Comparison of ENCODE assay signal across 2 cellular contexts in genomic region chr2:173354073-173354600, GRCh38.
TF ChIP-seq lines count a peak whose summit lies in the region.

No MANE protein-coding gene starts in this region.

TF ChIP-seq in HEK293, 187 proteins besides CTCF, POLR2A, EP300 and RAD21 (continues in another document):
- TF ChIP-seq ZNF777 (tag by site-specific recombination; IDR thresholded peaks at IDR 0.05; ENCODE audit: borderline replicate concordance) (peak; percentile 65; the same call in 1 of the 2 replicates), GLIS1 (tag by site-specific recombination; IDR thresholded peaks at IDR 0.05) (peak; percentile 75), PRDM10 (tag by site-specific recombination; IDR thresholded peaks at IDR 0.05) (peak; percentile 92), ZFHX2 (tag by site-specific recombination; conservative IDR thresholded peaks at IDR 0.05) (no peak), ZNF426 (tag by site-specific recombination; IDR thresholded peaks at IDR 0.05) (no peak), SETDB1 (IDR thresholded peaks at IDR 0.05; ENCODE audit: insufficient read length, low read length) (peak; percentile 12), ZNF366 (tag by site-specific recombination; conservative IDR thresholded peaks at IDR 0.05) (peak; percentile 72), ZNF391 (tag by site-specific recombination; IDR thresholded peaks at IDR 0.05; ENCODE audit: borderline replicate concordance, low read depth) (0 out of 2 replicates have a peak, but pooled peaks have one; percentile 13), PRDM1 (tag by site-specific recombination; IDR thresholded peaks at IDR 0.05) (peak; percentile 81), ZNF843 (tag by site-specific recombination; IDR thresholded peaks at IDR 0.05) (peak; percentile 73; the same call in 1 of the 2 replicates), MZF1 (tag by site-specific recombination; IDR thresholded peaks at IDR 0.05; ENCODE audit: borderline replicate concordance) (no peak), ZNF398 (tag by site-specific recombination; IDR thresholded peaks at IDR 0.05) (peak; percentile 55; the same call in 1 of the 2 replicates), ZNF121 (tag by site-specific recombination; IDR thresholded peaks at IDR 0.05) (peak; percentile 68; the same call in 1 of the 2 replicates), ZNF510 (tag by site-specific recombination; IDR thresholded peaks at IDR 0.05; ENCODE audit: insufficient replicate concordance) (no peak), ZNF341 (tag by site-specific recombination; IDR thresholded peaks at IDR 0.05; ENCODE audit: low read depth) (peak; percentile 86), ZSCAN4 (tag by site-specific recombination; IDR thresholded peaks at IDR 0.05) (0 out of 2 replicates have a peak, but pooled peaks have one; percentile 16), YY1 (tag by site-specific recombination; IDR thresholded peaks at IDR 0.05) (0 out of 2 replicates have a peak, but pooled peaks have one; percentile 35), FEZF1 (tag by site-specific recombination; IDR thresholded peaks at IDR 0.05) (0 out of 2 replicates have a peak, but pooled peaks have one; percentile 14), PATZ1 (tag by site-specific recombination; IDR thresholded peaks at IDR 0.05) (peak; percentile 72), GLIS2 (tag by site-specific recombination; IDR thresholded peaks at IDR 0.05) (peak; percentile 75)

TF ChIP-seq in K562, 482 proteins besides CTCF, POLR2A, EP300 and RAD21 (continues in another document):
- 0 out of 2 replicates have a peak, but pooled peaks have one; percentile 49 for TF ChIP-seq ZEB2 (IDR thresholded peaks at IDR 0.05)
- TF ChIP-seq CC2D1A (IDR thresholded peaks at IDR 0.05), result peak; percentile 61
- no peak for TF ChIP-seq LARP7 (IDR thresholded peaks at IDR 0.05)
- TF ChIP-seq EWSR1 (IDR thresholded peaks at IDR 0.05; ENCODE audit: borderline replicate concordance, low read depth, partially characterized antibody), result no peak
- TF ChIP-seq THRAP3 (IDR thresholded peaks at IDR 0.05; ENCODE audit: borderline replicate concordance), result no peak
- TF ChIP-seq ZKSCAN8 (CRISPR knock-in tag; IDR thresholded peaks at IDR 0.05), result no peak
- peak; percentile 63; the same call in 1 of the 2 replicates for TF ChIP-seq ZBTB2 (IDR thresholded peaks at IDR 0.05)
- no peak for TF ChIP-seq ZNF696 (CRISPR knock-in tag; conservative IDR thresholded peaks at IDR 0.05)
- no peak for TF ChIP-seq MNT (conservative IDR thresholded peaks at IDR 0.05)
- no peak for TF ChIP-seq ZBTB8A (IDR thresholded peaks at IDR 0.05; ENCODE audit: partially characterized antibody)
- 0 out of 2 replicates have a peak, but pooled peaks have one; percentile 13 for TF ChIP-seq NFE2 (IDR thresholded peaks at IDR 0.05; ENCODE audit: low read depth)
- TF ChIP-seq CREBBP (IDR thresholded peaks at IDR 0.05; ENCODE audit: low read depth, low read length), result no peak
- TF ChIP-seq ZNF445 (CRISPR knock-in tag; IDR thresholded peaks at IDR 0.05; ENCODE audit: low read depth), result no peak
- no peak for TF ChIP-seq BRD4 (IDR thresholded peaks at IDR 0.05)
- no peak for TF ChIP-seq PCBP1 (IDR thresholded peaks at IDR 0.05; ENCODE audit: low read depth, low read length, poor library complexity, severe bottlenecking)
- no peak for TF ChIP-seq ZNF79 (CRISPR knock-in tag; IDR thresholded peaks at IDR 0.05; ENCODE audit: low read depth)
- no peak for TF ChIP-seq ZNF217 (CRISPR knock-in tag; IDR thresholded peaks at IDR 0.05)
- no peak for TF ChIP-seq TAL1 (IDR thresholded peaks at IDR 0.05)
- TF ChIP-seq PTBP1 (IDR thresholded peaks at IDR 0.05; ENCODE audit: low read depth, low read length), result no peak
- TF ChIP-seq GMEB1 (CRISPR knock-in tag; IDR thresholded peaks at IDR 0.05), result no peak
- no peak for TF ChIP-seq KAT7 (CRISPR knock-in tag; IDR thresholded peaks at IDR 0.05; ENCODE audit: borderline replicate concordance)
- TF ChIP-seq HMBOX1 (IDR thresholded peaks at IDR 0.05), result peak; percentile 53; the same call in 1 of the 2 replicates
- TF ChIP-seq STAT5A (IDR thresholded peaks at IDR 0.05; ENCODE audit: borderline replicate concordance, low read length), result no peak
- TF ChIP-seq FOXA3 (CRISPR knock-in tag; conservative IDR thresholded peaks at IDR 0.05 in 1 of 2, IDR thresholded peaks at IDR 0.05 in 1 of 2), result peak in 1 of 2 experiments; percentile 88; a peak in 2 of 4 replicates
- no peak for TF ChIP-seq CHD1 (IDR thresholded peaks at IDR 0.05; ENCODE audit: low read length)
- no peak for TF ChIP-seq GATAD2A (IDR thresholded peaks at IDR 0.05)
- 0 out of 4 replicates have a peak, but pooled peaks of 1 of the 2 experiments have one; percentile 23 for TF ChIP-seq MLLT1 (IDR thresholded peaks at IDR 0.05)
- no peak; the same call in 1 of the 2 replicates for TF ChIP-seq RNF2 (IDR thresholded peaks at IDR 0.05)
- no peak for TF ChIP-seq DLX4 (CRISPR knock-in tag; IDR thresholded peaks at IDR 0.05)
- TF ChIP-seq CBX2 (IDR thresholded peaks at IDR 0.05; ENCODE audit: insufficient read depth, low read length, poor library complexity, severe bottlenecking), result no peak
- TF ChIP-seq PRDM10 (IDR thresholded peaks at IDR 0.05; ENCODE audit: partially characterized antibody), result peak; percentile 96
- peak in 1 of 2 experiments; percentile 82; a peak in 2 of 4 replicates for TF ChIP-seq ARNT (IDR thresholded peaks at IDR 0.05)
- TF ChIP-seq HLTF (IDR thresholded peaks at IDR 0.05), result no peak
- peak; percentile 59; the same call in 1 of the 2 replicates for TF ChIP-seq SMARCA4 (IDR thresholded peaks at IDR 0.05)
- 0 out of 2 replicates have a peak, but pooled peaks have one; percentile 10 for TF ChIP-seq ZBTB26 (CRISPR knock-in tag; IDR thresholded peaks at IDR 0.05)
- no peak for TF ChIP-seq C11orf30 (IDR thresholded peaks at IDR 0.05; ENCODE audit: low read depth)
- TF ChIP-seq MAFK (IDR thresholded peaks at IDR 0.05; ENCODE audit: low read length), result no peak
- TF ChIP-seq MAX (CRISPR knock-in tag; IDR thresholded peaks at IDR 0.05), result no peak
- TF ChIP-seq SMARCC2 (IDR thresholded peaks at IDR 0.05; ENCODE audit: low read depth), result peak; percentile 34; the same call in 1 of the 2 replicates
- no peak for TF ChIP-seq MTA3 (IDR thresholded peaks at IDR 0.05; ENCODE audit: borderline replicate concordance)
- TF ChIP-seq NCOA1 (IDR thresholded peaks at IDR 0.05; ENCODE audit: low read depth), result peak; percentile 20; the same call in 1 of the 2 replicates
- TF ChIP-seq GATAD2B (IDR thresholded peaks at IDR 0.05; ENCODE audit: borderline replicate concordance), result peak; percentile 37; the same call in 1 of the 2 replicates
- no peak for TF ChIP-seq HMGN3 (IDR thresholded peaks at IDR 0.05; ENCODE audit: borderline replicate concordance, extremely low read depth, insufficient read length, low read depth, low read length)
- TF ChIP-seq PML (IDR thresholded peaks at IDR 0.05; ENCODE audit: low read length), result peak; percentile 48; the same call in 1 of the 2 replicates
- no peak for TF ChIP-seq ASH1L (IDR thresholded peaks at IDR 0.05; ENCODE audit: borderline replicate concordance, low read depth, partially characterized antibody)
